In the genomic region with DNA sequence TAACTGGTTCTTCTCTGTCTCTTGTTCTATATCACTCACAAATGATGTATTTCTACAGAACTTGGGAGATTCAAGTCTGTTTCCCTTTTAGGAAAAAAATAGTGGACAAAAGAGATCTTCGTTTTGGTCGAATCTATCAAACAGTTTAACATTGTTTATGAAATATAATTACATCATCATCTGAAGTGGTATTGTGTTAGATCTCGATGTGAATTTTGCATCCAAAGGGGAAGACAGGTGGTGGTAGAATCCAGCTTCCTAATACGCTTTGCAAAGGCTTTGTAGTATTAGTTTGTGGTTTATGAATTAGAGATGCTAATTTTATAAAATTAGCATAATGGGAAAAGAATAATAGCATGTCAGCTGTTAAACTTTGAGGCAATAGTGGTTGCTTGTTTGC, we compare ENCODE assay signal across 1 cellular context.
TF ChIP-seq lines count a peak whose summit lies in the region.

No MANE protein-coding gene starts in this region.

TF ChIP-seq in HepG2, 621 proteins besides CTCF, POLR2A, EP300 and RAD21 (continued from another document):
- TF ChIP-seq ZNF660 (CRISPR knock-in tag; IDR thresholded peaks at IDR 0.05; ENCODE audit: borderline replicate concordance, low read depth) (no peak), YEATS2 (CRISPR knock-in tag; IDR thresholded peaks at IDR 0.05; ENCODE audit: borderline replicate concordance) (no peak), ZBTB21 (CRISPR knock-in tag; IDR thresholded peaks at IDR 0.05) (no peak), SMC3 (IDR thresholded peaks at IDR 0.05; ENCODE audit: low read length) (no peak), ZBTB4 (CRISPR knock-in tag; IDR thresholded peaks at IDR 0.05; ENCODE audit: borderline replicate concordance) (no peak)
